ENCODE assay signal across 23 cellular contexts in the genomic region with DNA sequence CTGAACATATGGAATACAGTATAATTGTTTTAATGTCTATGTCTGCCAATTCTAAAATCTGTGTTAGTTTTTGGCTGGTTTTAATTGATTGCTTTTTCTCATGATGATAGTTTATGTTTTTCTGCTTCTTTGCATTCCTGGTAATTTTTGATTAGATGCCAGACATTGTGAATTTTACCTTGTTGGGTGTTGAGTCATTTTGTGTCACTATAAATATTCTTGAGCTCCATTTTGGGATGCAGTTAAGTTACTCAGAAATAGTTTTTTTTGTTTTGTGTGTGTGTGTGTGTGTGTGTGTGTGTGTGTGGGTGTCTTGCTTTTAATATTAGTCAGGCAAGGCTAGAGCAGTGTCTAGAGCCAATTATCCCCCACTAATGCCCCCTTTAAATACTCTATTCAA.
DNase-seq lines count a peak whose midpoint lies in the region; ATAC-seq and TF ChIP-seq lines count a peak whose summit lies in the region.
"Had no signal": no experiment of that assay in that cellular context is flagged by ENCODE, and none has a peak within 500 bp of the region (broad histone marks: within the 10 kb centered on the region; RNA-seq: fewer than 3 reads in every experiment).

No MANE protein-coding gene starts in this region.

- H3K79me2 ChIP-seq in mammary epithelial cell (ENCODE audit: insufficient read depth, low read length) (no peaks in the 10 kb centered on the region), PC-3 (ENCODE audit: low read length) (no peaks in the 10 kb centered on the region)

- TF ChIP-seq POLR2A in ovary (IDR thresholded peaks at IDR 0.05) (no peak), heart left ventricle (IDR thresholded peaks at IDR 0.05) (no peak), uterus (IDR thresholded peaks at IDR 0.05) (no peak)

- H3K4me3 Mint-ChIP-seq in MCF 10A (ENCODE audit: unreplicated experiment) = no peak overlapping the region
- H3K4me3 Mint-ChIP-seq: CD8-positive, alpha-beta memory T cell had no signal

- H2AFZ ChIP-seq in mammary epithelial cell (ENCODE audit: low read depth, low read length) (no peak overlapping the region), PC-3 (ENCODE audit: low read length) (no peak overlapping the region)

- intact Hi-C loops in mammary epithelial cell (cut with micrococcal nuclease) (no loop called here), MCF 10A (cut with micrococcal nuclease) (no loop called here), PC-3 (cut with micrococcal nuclease) (no loop called here), ovary (cut with DNase I) (no loop called here), heart left ventricle (cut with DNase I) (no loop called here), uterus (cut with DNase I; ENCODE audit: low total_unique reads) (no loop called here)

- no peaks in the 10 kb centered on the region for H3K36me3 Mint-ChIP-seq in MCF 10A (ENCODE audit: insufficient read depth, unreplicated experiment)

- H3K36me3 ChIP-seq in mammary epithelial cell (ENCODE audit: insufficient read depth, low read length) = no peaks in the 10 kb centered on the region
- H3K36me3 ChIP-seq in PC-3 (ENCODE audit: low read depth, low read length) = no peaks in the 10 kb centered on the region
- no peaks in the 10 kb centered on the region for H3K36me3 ChIP-seq in ovary
- H3K36me3 ChIP-seq in heart left ventricle = no peaks in the 10 kb centered on the region
- H3K36me3 ChIP-seq in uterus = no peaks in the 10 kb centered on the region
- H3K36me3 ChIP-seq: BLaER1 treated with 17β-estradiol and CSF1 and Interleukin-3, amounts not matched to agents 10 nM and 100 nM had no signal

- POLR2A ChIA-PET in MCF 10A (lab: Yijun Ruan, JAX) = interaction anchor here (0.6 kb wide), 1 partner anchor 252 kb away, joined by 3 read pairs; no protein-coding TSS in a partner anchor
- POLR2A ChIA-PET in PC-3 (lab: Charles Lee; ENCODE audit: unreplicated experiment) = no interaction called here

- no peak overlapping the region for H3K27ac ChIP-seq in mammary epithelial cell (ENCODE audit: insufficient read depth, low read depth, low read length)
- H3K27ac ChIP-seq in PC-3 (ENCODE audit: low read length) = no peak overlapping the region
- no peak overlapping the region for H3K27ac ChIP-seq in ovary
- H3K27ac ChIP-seq in heart left ventricle = no peak overlapping the region
- H3K27ac ChIP-seq in uterus = no peak overlapping the region
- H3K27ac ChIP-seq: 22Rv1; BLaER1 treated with 17β-estradiol and CSF1 and Interleukin-3, amounts not matched to agents 10 nM and 100 nM; KMS-11 had no signal

- CTCF ChIA-PET in mammary epithelial cell (lab: Charles Lee; ENCODE audit: low non-redundant PET) (no interaction called here), MCF 10A (lab: Yijun Ruan, JAX) (no interaction called here), PC-3 (lab: Charles Lee) (interaction anchor here (0.6 kb wide), 1 partner anchor 825 kb away, joined by 3 read pairs; no protein-coding TSS in a partner anchor)

- dilution Hi-C loops in mammary epithelial cell (cut with HindIII; ENCODE audit: low sequenced_read_pairs) = no loop called here

- H3F3A ChIP-seq in PC-3 (ENCODE audit: low read length, unreplicated experiment) = no peaks in the 10 kb centered on the region

- H3K9me3 Mint-ChIP-seq in MCF 10A (ENCODE audit: unreplicated experiment) = no peaks in the 10 kb centered on the region

- ATAC-seq in PC-3 = no peak
- ATAC-seq in heart left ventricle = no peak
- ATAC-seq in HG03520 (IDR thresholded peaks at IDR 0.05; ENCODE audit: unreplicated experiment) = no peak
- ATAC-seq: HCT116, HepG2, Panc1 had no signal

- no peaks in the 10 kb centered on the region for H3K9me2 ChIP-seq in PC-3 (replicated peaks; ENCODE audit: low read length)

- BruUV-seq in mammary epithelial cell (replicated peaks; lab: Mats Ljungman, UMichigan) (no TSS peak), MCF 10A (replicated peaks; lab: Mats Ljungman, UMichigan) (no TSS peak), PC-3 (replicated peaks; lab: Mats Ljungman, UMichigan) (no TSS peak)

- H3K9me3 ChIP-seq in mammary epithelial cell (replicated peaks; ENCODE audit: insufficient read depth, low read length) (no peaks in the 10 kb centered on the region), PC-3 (ENCODE audit: low read length) (no peaks in the 10 kb centered on the region), ovary (no peaks in the 10 kb centered on the region), heart left ventricle (no peaks in the 10 kb centered on the region), uterus (no peaks in the 10 kb centered on the region)

- in situ Hi-C loops in mammary epithelial cell (cut with MboI; ENCODE audit: low sequenced_read_pairs in 2 of 2) = no loop called here

- no peaks in the 10 kb centered on the region for H3K4me1 Mint-ChIP-seq in MCF 10A (ENCODE audit: insufficient read depth, unreplicated experiment)
- H3K4me1 Mint-ChIP-seq: CD8-positive, alpha-beta memory T cell had no signal

- H3K27me3 Mint-ChIP-seq in MCF 10A (ENCODE audit: insufficient read depth, unreplicated experiment) = no peaks in the 10 kb centered on the region
- H3K27me3 Mint-ChIP-seq: CD8-positive, alpha-beta memory T cell had no signal

- H3K4me1 ChIP-seq in mammary epithelial cell (ENCODE audit: insufficient read depth, low read length) (no peaks in the 10 kb centered on the region), PC-3 (ENCODE audit: insufficient read depth, low read length) (no peaks in the 10 kb centered on the region), ovary (ENCODE audit: insufficient read depth) (no peaks in the 10 kb centered on the region), heart left ventricle (no peaks in the 10 kb centered on the region), uterus (no peaks in the 10 kb centered on the region)
- H3K4me1 ChIP-seq: BLaER1 treated with 17β-estradiol and CSF1 and Interleukin-3, amounts not matched to agents 10 nM and 100 nM had no signal

- no peak for TF ChIP-seq CTCF in mammary epithelial cell (conservative IDR thresholded peaks at IDR 0.05 in 1 of 2, IDR thresholded peaks at IDR 0.05 in 1 of 2; ENCODE audit: extremely low read depth in 1 of 2, insufficient read depth in 1 of 2, low read depth in 1 of 2, low read length in 2 of 2)
- TF ChIP-seq CTCF in MCF 10A (IDR thresholded peaks at IDR 0.05; ENCODE audit: unreplicated experiment) = no peak
- TF ChIP-seq CTCF in PC-3 (conservative IDR thresholded peaks at IDR 0.05; ENCODE audit: low read depth, low read length) = no peak
- no peak for TF ChIP-seq CTCF in fibroblast of mammary gland (conservative IDR thresholded peaks at IDR 0.05; ENCODE audit: control insufficient read depth, insufficient read depth, low read depth, low read length)
- TF ChIP-seq CTCF in ovary (IDR thresholded peaks at IDR 0.05) = no peak
- TF ChIP-seq CTCF in heart left ventricle (IDR thresholded peaks at IDR 0.05) = no peak
- no peak for TF ChIP-seq CTCF in uterus (IDR thresholded peaks at IDR 0.05)

- H3K27me3 ChIP-seq in mammary epithelial cell (ENCODE audit: insufficient read depth, low read length) = no peaks in the 10 kb centered on the region
- no peaks in the 10 kb centered on the region for H3K27me3 ChIP-seq in PC-3 (ENCODE audit: low read length)
- H3K27me3 ChIP-seq in ovary = no peaks in the 10 kb centered on the region
- H3K27me3 ChIP-seq in heart left ventricle = no peaks in the 10 kb centered on the region
- H3K27me3 ChIP-seq in uterus = no peaks in the 10 kb centered on the region
- H3K27me3 ChIP-seq: BLaER1 treated with 17β-estradiol and CSF1 and Interleukin-3, amounts not matched to agents 10 nM and 100 nM had no signal

- no peak for TF ChIP-seq EP300 in ovary (IDR thresholded peaks at IDR 0.05)

- no peak overlapping the region for H3K27ac Mint-ChIP-seq in MCF 10A (ENCODE audit: low read depth, unreplicated experiment)
- H3K27ac Mint-ChIP-seq: CD8-positive, alpha-beta memory T cell had no signal

- no peaks in the 10 kb centered on the region for H4K20me1 ChIP-seq in mammary epithelial cell (ENCODE audit: insufficient read depth, low read length)
- no peaks in the 10 kb centered on the region for H4K20me1 ChIP-seq in PC-3 (ENCODE audit: low read length)
- H4K20me1 ChIP-seq: BLaER1 treated with 17β-estradiol and CSF1 and Interleukin-3, amounts not matched to agents 10 nM and 100 nM had no signal

- H3K4me3 ChIP-seq in mammary epithelial cell (replicated peaks in 1 of 3; ENCODE audit: insufficient read depth in 1 of 3, low read depth in 2 of 3, low read length in 3 of 3) (no peak overlapping the region), PC-3 (ENCODE audit: low read length) (no peak overlapping the region), fibroblast of mammary gland (ENCODE audit: control insufficient read depth, low read depth, low read length) (no peak overlapping the region), ovary (no peak overlapping the region), heart left ventricle (no peak overlapping the region), uterus (no peak overlapping the region)
- H3K4me3 ChIP-seq: BLaER1 treated with 17β-estradiol and CSF1 and Interleukin-3, amounts not matched to agents 10 nM and 100 nM had no signal

- H3K9ac ChIP-seq in mammary epithelial cell (ENCODE audit: insufficient read depth, low read length) (no peak overlapping the region), PC-3 (ENCODE audit: low read length) (no peak overlapping the region)
- H3K9ac ChIP-seq: BLaER1 treated with 17β-estradiol and CSF1 and Interleukin-3, amounts not matched to agents 10 nM and 100 nM; KMS-11 had no signal

- no peak overlapping the region for H3K4me2 ChIP-seq in mammary epithelial cell (ENCODE audit: insufficient read depth, low read depth, low read length)
- no peak overlapping the region for H3K4me2 ChIP-seq in PC-3 (ENCODE audit: low read length)
- H3K4me2 ChIP-seq: BLaER1 treated with 17β-estradiol and CSF1 and Interleukin-3, amounts not matched to agents 10 nM and 100 nM; KMS-11 had no signal

- DNase-seq in mammary epithelial cell = peak; percentile 11
- DNase-seq in MCF 10A (ENCODE audit: unreplicated experiment) = no peak
- DNase-seq in PC-3 = peak; percentile 23
- DNase-seq in fibroblast of mammary gland (ENCODE audit: low read depth) = peak; percentile 24
- DNase-seq in ovary = no peak
- no peak for DNase-seq in heart left ventricle
- DNase-seq in uterus = no peak
- DNase-seq: CD8-positive, alpha-beta memory T cell; DMS79; GDM1; MM.1S; NCI-H1092 treated with DMSO at 0.1 percent for 48 hours; NCI-H1694 treated with DMSO at 0.1 percent for 48 hours; NCI-H2107; NCI-H226; NCI-H524 treated with DMSO at 0.1 percent for 48 hours had no signal

Comparison
In these comparisons a context has a peak if more than half of its experiments do, and no peak if none do; other contexts are left out.
1. DNase-seq: peak in mammary epithelial cell (single experiment), PC-3 (single experiment) and fibroblast of mammary gland (single experiment); none in MCF 10A (single experiment), ovary (0 of 5), heart left ventricle (0 of 5) and uterus (0 of 2).